In genomic region chr1:61523219-61523618, GRCh38 we compare ENCODE assay signal across 26 cellular contexts.
"Had no signal": no experiment of that assay in that cellular context is flagged by ENCODE, and none has a peak within 500 bp of the region (broad histone marks: within the 10 kb centered on the region; RNA-seq: fewer than 3 reads in every experiment).

No MANE protein-coding gene starts in this region.

- DNase-seq: activated B cell treated with CpG ODN at 0.5 μM for 24 hours; activated CD4-positive, alpha-beta memory T cell treated with anti-CD3 and anti-CD28 coated beads, Interleukin-2, amount 10 ng/mL, durations not matched to agents 7 days and 5 days; activated CD4-positive, alpha-beta T cell treated with anti-CD3 and anti-CD28 coated beads, Interleukin-2, amount 10 ng/mL, durations not matched to agents 7 days and 5 days; activated gamma-delta T cell; activated naive CD4-positive, alpha-beta T cell treated with anti-CD3 and anti-CD28 coated beads for 36 hours; activated T-cell treated with anti-CD3 and anti-CD28 coated beads for 4 hours; activated T-cell treated with anti-CD3 and anti-CD28 coated beads, Interleukin-2, amount 50 U/mL, for 48 hours; brain microvascular endothelial cell; cerebellar nuclear complex; Kasumi-1; KBM-7; MV-4-11; NCI-H1092 treated with DMSO at 0.1 percent for 48 hours; NCI-H1417 treated with DMSO at 0.1 percent for 48 hours; NCI-H1694 treated with DMSO at 0.1 percent for 48 hours; NCI-H2029 treated with DMSO at 0.1 percent for 48 hours; NCI-H345; NCI-H510A; NCI-H526 treated with DMSO at 0.1 percent for 48 hours; OCI-M1; RPMI8226 had no signal

- H3K36me3 ChIP-seq: brain microvascular endothelial cell, cardiac muscle cell had no signal

- H3K4me3 ChIP-seq: cardiac muscle cell had no signal

- FAIRE-seq: TTC549 had no signal

- H3K27ac ChIP-seq: brain microvascular endothelial cell, cardiac muscle cell had no signal

- ATAC-seq: activated T-helper 17 cell treated with anti-CD3 and anti-CD28 coated beads, Interleukin-2, amount 50 U/mL, for 72 hours; Panc1; Right ventricle myocardium inferior had no signal

- H3K27me3 ChIP-seq: brain microvascular endothelial cell, cardiac muscle cell had no signal
